ENCODE assay signal across 1 cellular context in genomic region chr18:35438480-35439234, GRCh38.
TF ChIP-seq lines count a peak whose summit lies in the region.

No MANE protein-coding gene starts in this region.

TF ChIP-seq in A549, 52 proteins besides CTCF, POLR2A, EP300 and RAD21 (continued from another document):
- TF ChIP-seq BCL3 (IDR thresholded peaks at IDR 0.05), result no peak
- TF ChIP-seq TP53 (CRISPR knock-in tag; IDR thresholded peaks at IDR 0.05), result no peak
- TF ChIP-seq HOXA7 (CRISPR knock-in tag; IDR thresholded peaks at IDR 0.05), result no peak
- no peak for TF ChIP-seq JUN (IDR thresholded peaks at IDR 0.05)
- TF ChIP-seq RARB (CRISPR knock-in tag; IDR thresholded peaks at IDR 0.05), result no peak
- no peak for TF ChIP-seq CHD4 (IDR thresholded peaks at IDR 0.05; ENCODE audit: borderline replicate concordance)
- TF ChIP-seq HOXB13 (CRISPR knock-in tag; IDR thresholded peaks at IDR 0.05; ENCODE audit: low read depth), result no peak
- TF ChIP-seq, protein P1, sequence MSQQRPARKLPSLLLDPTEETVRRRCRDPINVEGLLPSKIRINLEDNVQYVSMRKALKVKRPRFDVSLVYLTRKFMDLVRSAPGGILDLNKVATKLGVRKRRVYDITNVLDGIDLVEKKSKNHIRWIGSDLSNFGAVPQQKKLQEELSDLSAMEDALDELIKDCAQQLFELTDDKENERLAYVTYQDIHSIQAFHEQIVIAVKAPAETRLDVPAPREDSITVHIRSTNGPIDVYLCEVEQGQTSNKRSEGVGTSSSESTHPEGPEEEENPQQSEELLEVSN (IDR thresholded peaks at IDR 0.05; ENCODE audit: borderline replicate concordance, low read depth), result no peak
